Comparison of ENCODE assay signal across 18 cellular contexts in the genomic region with DNA sequence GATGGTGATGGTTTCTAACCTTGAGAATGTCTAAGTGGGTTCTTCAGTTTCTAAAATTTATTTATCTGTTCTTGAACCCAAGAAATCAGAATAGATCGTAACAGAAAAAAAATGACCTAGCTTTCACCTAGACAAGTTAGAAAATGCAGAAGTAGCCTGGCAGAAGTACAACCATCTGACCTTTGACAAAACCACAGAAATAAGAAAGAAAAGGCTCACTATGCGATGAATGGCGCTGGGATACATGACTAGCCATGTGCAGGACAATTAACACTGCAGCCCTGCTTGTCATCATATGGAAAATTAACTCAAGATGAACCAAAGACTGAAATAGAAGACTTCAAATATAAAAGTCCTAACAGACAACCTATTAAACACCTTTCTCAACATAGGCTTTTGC. TPM values are rescaled to one million over a fixed set of nuclear protein-coding genes. Genes with fewer than 3 reads are reported as not detected.
"Had no signal": no experiment of that assay in that cellular context is flagged by ENCODE, and none has a peak within 500 bp of the region (broad histone marks: within the 10 kb centered on the region; RNA-seq: fewer than 3 reads in every experiment).

No MANE protein-coding gene starts in this region.

RNA-seq across cellular contexts. Expression of a gene that starts 5.7 kb away (rescaled TPM):
- total RNA-seq: colonic mucosa, dermis microvascular lymphatic vessel endothelial cell, endodermal cell, esophagus mucosa, esophagus squamous epithelium, gastrocnemius medialis, glomerular endothelial cell, heart right ventricle, kidney epithelial cell, left cardiac atrium, left lung, left ventricle myocardium superior, lower lobe of right lung, lung microvascular endothelial cell, mesenteric fat pad, mesothelial cell of epicardium, mucosa of descending colon, myocyte had no signal
